Comparison of ENCODE assay signal across 27 cellular contexts in genomic region chr19:7565332-7565731, GRCh38. TPM values are rescaled to one million over a fixed set of nuclear protein-coding genes. Genes with fewer than 3 reads are reported as not detected.
"Had no signal": no experiment of that assay in that cellular context is flagged by ENCODE, and none has a peak within 500 bp of the region (broad histone marks: within the 10 kb centered on the region; RNA-seq: fewer than 3 reads in every experiment).

No MANE protein-coding gene starts in this region.

- DNase-seq: activated B cell treated with CpG ODN at 0.5 μM for 24 hours; activated CD4-positive, alpha-beta memory T cell treated with anti-CD3 and anti-CD28 coated beads for 36 hours; activated CD4-positive, alpha-beta T cell treated with anti-CD3 and anti-CD28 coated beads, Interleukin-2, amount 10 ng/mL, durations not matched to agents 7 days and 5 days; activated CD8-positive, alpha-beta memory T cell treated with anti-CD3 and anti-CD28 coated beads for 24 hours; activated gamma-delta T cell; activated naive CD4-positive, alpha-beta T cell treated with anti-CD3 and anti-CD28 coated beads for 36 hours; activated naive CD8-positive, alpha-beta T cell treated with anti-CD3 and anti-CD28 coated beads for 36 hours; activated T-cell treated with anti-CD3 and anti-CD28 coated beads for 4 hours; activated T-cell treated with anti-CD3 and anti-CD28 coated beads, Interleukin-2, amount 50 U/mL, for 48 hours; brain microvascular endothelial cell; NCI-H1092; NCI-H1417; NCI-H1694; NCI-H2029; NCI-H2107; NCI-H345; NCI-H510A; NCI-H526 treated with DMSO at 0.1 percent for 48 hours; Peyer's patch; SHP77; T-helper 17 cell; T-helper 9 cell had no signal

- H3K9me3 ChIP-seq: Peyer's patch, SJSA1 had no signal

- ATAC-seq: activated T-helper 17 cell treated with anti-CD3 and anti-CD28 coated beads, Interleukin-2, amount 50 U/mL, for 72 hours; SK-N-SH treated with all-trans-retinoic acid at 6 μM for 48 hours; T-helper 17 cell had no signal

- H3K27ac ChIP-seq: brain microvascular endothelial cell, cardiac muscle cell, Peyer's patch, SJSA1 had no signal

- H3K4me3 ChIP-seq: cardiac muscle cell, Peyer's patch, SJSA1 had no signal

- H3K9me3 Mint-ChIP-seq: activated B cell treated with CpG ODN at 0.5 μM for 24 hours; activated naive CD4-positive, alpha-beta T cell treated with anti-CD3 and anti-CD28 coated beads for 36 hours; activated naive CD8-positive, alpha-beta T cell treated with anti-CD3 and anti-CD28 coated beads for 36 hours; activated T-helper 17 cell treated with anti-CD3 and anti-CD28 coated beads, Interleukin-2, amount 50 U/mL, for 72 hours had no signal

- H3K27me3 ChIP-seq: brain microvascular endothelial cell, cardiac muscle cell, Peyer's patch, SJSA1 had no signal

- H3K4me1 Mint-ChIP-seq: activated naive CD8-positive, alpha-beta T cell treated with anti-CD3 and anti-CD28 coated beads for 36 hours; activated T-helper 17 cell treated with anti-CD3 and anti-CD28 coated beads, Interleukin-2, amount 50 U/mL, for 72 hours; T-helper 17 cell had no signal

- H3K4me3 Mint-ChIP-seq: activated B cell treated with CpG ODN at 0.5 μM for 24 hours; activated CD4-positive, alpha-beta memory T cell treated with anti-CD3 and anti-CD28 coated beads for 36 hours; activated CD4-positive, alpha-beta T cell treated with anti-CD3 and anti-CD28 coated beads, Interleukin-2, amount 10 ng/mL, durations not matched to agents 7 days and 5 days; activated naive CD4-positive, alpha-beta T cell treated with anti-CD3 and anti-CD28 coated beads for 36 hours; activated naive CD8-positive, alpha-beta T cell treated with anti-CD3 and anti-CD28 coated beads for 36 hours; activated T-helper 17 cell treated with anti-CD3 and anti-CD28 coated beads, Interleukin-2, amount 50 U/mL, for 72 hours; T-helper 17 cell had no signal

- H3K36me3 ChIP-seq: cardiac muscle cell, SJSA1 had no signal

- H3K27me3 Mint-ChIP-seq: activated B cell treated with CpG ODN at 0.5 μM for 24 hours; activated CD4-positive, alpha-beta memory T cell treated with anti-CD3 and anti-CD28 coated beads for 36 hours; activated CD4-positive, alpha-beta T cell treated with anti-CD3 and anti-CD28 coated beads, Interleukin-2, amount 10 ng/mL, durations not matched to agents 7 days and 5 days; activated naive CD8-positive, alpha-beta T cell treated with anti-CD3 and anti-CD28 coated beads for 36 hours; activated T-helper 17 cell treated with anti-CD3 and anti-CD28 coated beads, Interleukin-2, amount 50 U/mL, for 72 hours; T-helper 17 cell had no signal

- H3K27ac Mint-ChIP-seq: activated B cell treated with CpG ODN at 0.5 μM for 24 hours; activated CD4-positive, alpha-beta memory T cell treated with anti-CD3 and anti-CD28 coated beads for 36 hours; activated CD4-positive, alpha-beta T cell treated with anti-CD3 and anti-CD28 coated beads, Interleukin-2, amount 10 ng/mL, durations not matched to agents 7 days and 5 days; activated naive CD4-positive, alpha-beta T cell treated with anti-CD3 and anti-CD28 coated beads for 36 hours; activated naive CD8-positive, alpha-beta T cell treated with anti-CD3 and anti-CD28 coated beads for 36 hours; activated T-helper 17 cell treated with anti-CD3 and anti-CD28 coated beads, Interleukin-2, amount 50 U/mL, for 72 hours; T-helper 17 cell had no signal

- H3K4me1 ChIP-seq: Peyer's patch, SJSA1 had no signal

RNA-seq across cellular contexts. Expression of gene CAMSAP3, which starts 30.3 kb away (rescaled TPM):
- total RNA-seq: LHCN-M2, SJSA1 had no signal
